ENCODE assay signal across 16 cellular contexts in the genomic region with DNA sequence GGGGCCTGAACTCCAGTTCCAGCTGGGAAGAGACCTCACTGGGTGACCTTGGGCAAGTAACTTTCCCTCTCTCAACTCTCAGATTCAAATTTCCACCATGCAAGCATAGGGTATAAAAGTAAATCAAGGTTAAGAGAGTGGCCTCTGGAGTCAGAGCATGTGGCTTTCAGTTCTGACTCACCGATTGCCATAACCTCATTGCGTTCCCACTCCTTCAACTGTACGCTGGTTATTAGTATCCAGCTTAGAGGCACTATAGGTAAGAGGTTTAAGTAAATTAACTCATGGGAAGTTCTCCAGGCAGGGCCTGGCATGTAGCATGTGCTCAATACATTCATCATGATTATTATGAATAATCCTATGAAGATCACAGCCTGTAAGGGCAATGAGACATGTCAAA.
DNase-seq lines count a peak whose midpoint lies in the region; ATAC-seq, FAIRE-seq and TF ChIP-seq lines count a peak whose summit lies in the region.
"Had no signal": no experiment of that assay in that cellular context is flagged by ENCODE, and none has a peak within 500 bp of the region (broad histone marks: within the 10 kb centered on the region; RNA-seq: fewer than 3 reads in every experiment).

No MANE protein-coding gene starts in this region.

- no peaks in the 10 kb centered on the region for H3K36me3 ChIP-seq in kidney (ENCODE audit: control insufficient read depth in 1 of 2, insufficient read depth in 2 of 2, low read length in 2 of 2)
- H3K36me3 ChIP-seq in spleen = no peaks in the 10 kb centered on the region

- H3K4me3 ChIP-seq in kidney (ENCODE audit: low read length in 2 of 2) = no peak overlapping the region
- no peak overlapping the region for H3K4me3 ChIP-seq in spleen

- peaks cover 0 to 2% of the 10 kb centered on the region in 2 donors for H3K9me3 ChIP-seq in kidney (ENCODE audit: control insufficient read depth in 1 of 2, low read length in 2 of 2)
- H3K9me3 ChIP-seq in spleen = no peaks in the 10 kb centered on the region

- FAIRE-seq in kidney (lab: Jason Lieb, UNC) = no peak
- FAIRE-seq: H54 had no signal

- no peak for ATAC-seq in activated CD8-positive, alpha-beta T cell treated with anti-CD3 and anti-CD28 coated beads, Interleukin-2, amount 10 ng/mL, durations not matched to agents 7 days and 5 days
- no peak for ATAC-seq in foreskin keratinocyte
- no peak for ATAC-seq in activated T-cell treated with anti-CD3 and anti-CD28 coated beads, Interleukin-2, amount 50 U/mL, for 72 hours (replicated peaks in 1 of 2)

- TF ChIP-seq POLR2A in spleen (IDR thresholded peaks at IDR 0.05) = no peak

- no peaks in the 10 kb centered on the region for H3K4me1 Mint-ChIP-seq in activated CD8-positive, alpha-beta T cell treated with anti-CD3 and anti-CD28 coated beads, Interleukin-2, amount 10 ng/mL, durations not matched to agents 7 days and 5 days (ENCODE audit: low read depth)
- H3K4me1 Mint-ChIP-seq in activated T-cell treated with anti-CD3 and anti-CD28 coated beads, Interleukin-2, amount 50 U/mL, for 72 hours (ENCODE audit: low read depth) = no peaks in the 10 kb centered on the region
- H3K4me1 Mint-ChIP-seq: CD8-positive, alpha-beta memory T cell had no signal

- H3K27ac ChIP-seq in kidney (ENCODE audit: low read depth in 2 of 2, low read length in 2 of 2) = peak overlapping the region; percentile 27 to 48
- H3K27ac ChIP-seq in spleen = peak overlapping the region; percentile 31 to 78 (median 74)
- no peak overlapping the region for H3K27ac ChIP-seq in foreskin keratinocyte
- H3K27ac ChIP-seq: HL-60 had no signal

- H3K27me3 ChIP-seq in spleen (replicated peaks in 1 of 7) = no peaks in the 10 kb centered on the region
- H3K27me3 ChIP-seq in foreskin keratinocyte = peaks cover 15% of the 10 kb centered on the region

- peaks cover 3% of the 10 kb centered on the region for H3K27me3 Mint-ChIP-seq in activated CD8-positive, alpha-beta T cell treated with anti-CD3 and anti-CD28 coated beads, Interleukin-2, amount 10 ng/mL, durations not matched to agents 7 days and 5 days (ENCODE audit: low read depth)
- peaks cover 12% of the 10 kb centered on the region for H3K27me3 Mint-ChIP-seq in activated T-cell treated with anti-CD3 and anti-CD28 coated beads, Interleukin-2, amount 50 U/mL, for 72 hours (ENCODE audit: low read depth)

- no peak overlapping the region for H3K4me3 Mint-ChIP-seq in activated CD8-positive, alpha-beta T cell treated with anti-CD3 and anti-CD28 coated beads, Interleukin-2, amount 10 ng/mL, durations not matched to agents 7 days and 5 days
- H3K4me3 Mint-ChIP-seq in activated T-cell treated with anti-CD3 and anti-CD28 coated beads, Interleukin-2, amount 50 U/mL, for 72 hours = no peak overlapping the region

- H3K9ac ChIP-seq in kidney (ENCODE audit: low read length in 2 of 2) = no peak overlapping the region

- CTCF ChIA-PET in activated CD8-positive, alpha-beta T cell treated with anti-CD3 and anti-CD28 coated beads, Interleukin-2, amount 10 ng/mL, durations not matched to agents 7 days and 5 days (lab: Charles Lee) = no interaction called here

- H3K4me1 ChIP-seq in kidney (ENCODE audit: control insufficient read depth in 1 of 2, insufficient read depth in 1 of 2, low read depth in 1 of 2, low read length in 2 of 2) = peaks cover 5 to 7% of the 10 kb centered on the region in 2 donors
- H3K4me1 ChIP-seq in spleen = peaks cover 0 to 8% (median 0%) of the 10 kb centered on the region in 6 donors
- H3K4me1 ChIP-seq in foreskin keratinocyte = peaks cover 13% of the 10 kb centered on the region

- H3K27ac Mint-ChIP-seq in activated CD8-positive, alpha-beta T cell treated with anti-CD3 and anti-CD28 coated beads, Interleukin-2, amount 10 ng/mL, durations not matched to agents 7 days and 5 days = no peak overlapping the region
- no peak overlapping the region for H3K27ac Mint-ChIP-seq in activated T-cell treated with anti-CD3 and anti-CD28 coated beads, Interleukin-2, amount 50 U/mL, for 72 hours
- H3K27ac Mint-ChIP-seq: CD8-positive, alpha-beta memory T cell had no signal

- H3K36me3 Mint-ChIP-seq in activated CD8-positive, alpha-beta T cell treated with anti-CD3 and anti-CD28 coated beads, Interleukin-2, amount 10 ng/mL, durations not matched to agents 7 days and 5 days (ENCODE audit: low read depth) = no peaks in the 10 kb centered on the region
- no peaks in the 10 kb centered on the region for H3K36me3 Mint-ChIP-seq in activated T-cell treated with anti-CD3 and anti-CD28 coated beads, Interleukin-2, amount 50 U/mL, for 72 hours (ENCODE audit: insufficient read depth in 2 of 2)
- H3K36me3 Mint-ChIP-seq: CD8-positive, alpha-beta memory T cell had no signal

- TF ChIP-seq CTCF in kidney (IDR thresholded peaks at IDR 0.05; ENCODE audit: borderline replicate concordance, extremely low read depth, insufficient read depth) (no peak), spleen (IDR thresholded peaks at IDR 0.05 in 8 of 11, conservative IDR thresholded peaks at IDR 0.05 in 3 of 11) (no peak), foreskin keratinocyte (conservative IDR thresholded peaks at IDR 0.05) (no peak)

- 70 to 97% (median 89%) methylated on average over 3 of the region's 3 CpGs for WGBS in spleen, 5 donors

- DNase-seq in M059J (ENCODE audit: low read depth) = peak; percentile 33
- DNase-seq in NCI-H82 treated with DMSO at 0.1 percent for 48 hours (lab: John Stamatoyannopoulos, UW; ENCODE audit: unreplicated experiment) = peak; percentile 28
- no peak for DNase-seq in kidney
- DNase-seq in spleen = no peak
- DNase-seq in activated CD8-positive, alpha-beta T cell treated with anti-CD3 and anti-CD28 coated beads, Interleukin-2, amount 10 ng/mL, durations not matched to agents 7 days and 5 days = no peak
- DNase-seq in foreskin keratinocyte = no peak
- no peak for DNase-seq in NCI-H2171 treated with DMSO at 0.1 percent for 48 hours (lab: John Stamatoyannopoulos, UW)
- no peak for DNase-seq in activated T-cell treated with anti-CD3 and anti-CD28 coated beads, Interleukin-2, amount 50 U/mL, for 72 hours
- DNase-seq: CD8-positive, alpha-beta memory T cell; NCI-H146; NCI-H2081 treated with DMSO at 0.1 percent for 48 hours; NCI-H2227 treated with DMSO at 0.1 percent for 48 hours; NCI-H524 treated with DMSO at 0.1 percent for 48 hours; OCI-M1 had no signal

- intact Hi-C loops in kidney (cut with DNase I) (no loop called here), spleen (cut with DNase I; ENCODE audit: low total_unique reads) (no loop called here)

- POLR2A ChIA-PET in activated CD8-positive, alpha-beta T cell treated with anti-CD3 and anti-CD28 coated beads, Interleukin-2, amount 10 ng/mL, durations not matched to agents 7 days and 5 days (lab: Charles Lee) = no interaction called here

- H3K9me3 Mint-ChIP-seq in activated CD8-positive, alpha-beta T cell treated with anti-CD3 and anti-CD28 coated beads, Interleukin-2, amount 10 ng/mL, durations not matched to agents 7 days and 5 days (ENCODE audit: insufficient read depth) = no peaks in the 10 kb centered on the region
- H3K9me3 Mint-ChIP-seq in activated T-cell treated with anti-CD3 and anti-CD28 coated beads, Interleukin-2, amount 50 U/mL, for 72 hours = no peaks in the 10 kb centered on the region

Comparison
In these comparisons a context has a peak if more than half of its experiments do, and no peak if none do; other contexts are left out.
1. DNase-seq: peak in M059J (single experiment) and NCI-H82 treated with DMSO at 0.1 percent for 48 hours (single experiment); none in kidney (single experiment), spleen (single experiment), activated CD8-positive, alpha-beta T cell treated with anti-CD3 and anti-CD28 coated beads, Interleukin-2, amount 10 ng/mL, durations not matched to agents 7 days and 5 days (single experiment), foreskin keratinocyte (0 of 2), NCI-H2171 treated with DMSO at 0.1 percent for 48 hours (single experiment) and activated T-cell treated with anti-CD3 and anti-CD28 coated beads, Interleukin-2, amount 50 U/mL, for 72 hours (0 of 2).